17 cellular contexts compared by ENCODE assay signal in the genomic region with DNA sequence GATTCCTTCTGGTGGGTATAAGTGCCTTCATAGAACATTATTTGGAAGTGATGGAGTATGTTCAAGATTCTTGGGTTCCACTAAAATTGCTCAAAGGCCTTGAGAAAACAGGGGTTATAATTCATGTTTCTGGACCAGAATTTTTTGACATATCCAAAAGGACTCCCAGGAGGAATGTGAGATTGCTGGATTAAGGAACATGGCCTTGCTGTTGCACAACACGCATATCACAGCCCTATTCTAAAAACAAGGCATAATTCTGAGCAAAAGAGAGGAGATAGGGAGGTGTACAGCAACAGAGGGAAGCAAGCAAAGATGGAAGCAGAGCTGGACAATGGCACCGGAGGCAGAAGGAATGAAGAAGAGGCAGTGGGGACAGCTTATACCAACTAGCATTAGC.
"Had no signal": no experiment of that assay in that cellular context is flagged by ENCODE, and none has a peak within 500 bp of the region (broad histone marks: within the 10 kb centered on the region; RNA-seq: fewer than 3 reads in every experiment).

No MANE protein-coding gene starts in this region.

- H3K4me3 ChIP-seq: stomach, upper lobe of left lung had no signal

- H3K27ac ChIP-seq: upper lobe of left lung, WERI-Rb-1 had no signal

- DNase-seq: activated CD4-positive, alpha-beta T cell treated with anti-CD3 and anti-CD28 coated beads for 1 hour; activated CD8-positive, alpha-beta memory T cell treated with anti-CD3 and anti-CD28 coated beads for 24 hours; activated CD8-positive, alpha-beta memory T cell treated with anti-CD3 and anti-CD28 coated beads, Interleukin-2, amount 50 U/mL, for 48 hours; activated gamma-delta T cell; amniotic stem cell; central memory CD4-positive, alpha-beta T cell; left colon; mammary epithelial cell; midbrain; small intestine; stimulated activated CD4-positive, alpha-beta T cell treated with anti-CD3 and anti-CD28 coated beads, Interleukin-4, amount 100 ng/mL, for 1 hour; stomach; SW 1271; T-helper 2 cell; upper lobe of left lung; WERI-Rb-1 had no signal

- H3K36me3 ChIP-seq: stomach, upper lobe of left lung, WERI-Rb-1 had no signal

- FAIRE-seq: colon, small intestine had no signal

- H3K9me3 ChIP-seq: stomach, upper lobe of left lung had no signal

- H3K27me3 ChIP-seq: stomach, upper lobe of left lung had no signal

- H3K4me1 ChIP-seq: upper lobe of left lung had no signal

- ATAC-seq: left colon had no signal
